ENCODE assay signal across 13 cellular contexts in the genomic region with DNA sequence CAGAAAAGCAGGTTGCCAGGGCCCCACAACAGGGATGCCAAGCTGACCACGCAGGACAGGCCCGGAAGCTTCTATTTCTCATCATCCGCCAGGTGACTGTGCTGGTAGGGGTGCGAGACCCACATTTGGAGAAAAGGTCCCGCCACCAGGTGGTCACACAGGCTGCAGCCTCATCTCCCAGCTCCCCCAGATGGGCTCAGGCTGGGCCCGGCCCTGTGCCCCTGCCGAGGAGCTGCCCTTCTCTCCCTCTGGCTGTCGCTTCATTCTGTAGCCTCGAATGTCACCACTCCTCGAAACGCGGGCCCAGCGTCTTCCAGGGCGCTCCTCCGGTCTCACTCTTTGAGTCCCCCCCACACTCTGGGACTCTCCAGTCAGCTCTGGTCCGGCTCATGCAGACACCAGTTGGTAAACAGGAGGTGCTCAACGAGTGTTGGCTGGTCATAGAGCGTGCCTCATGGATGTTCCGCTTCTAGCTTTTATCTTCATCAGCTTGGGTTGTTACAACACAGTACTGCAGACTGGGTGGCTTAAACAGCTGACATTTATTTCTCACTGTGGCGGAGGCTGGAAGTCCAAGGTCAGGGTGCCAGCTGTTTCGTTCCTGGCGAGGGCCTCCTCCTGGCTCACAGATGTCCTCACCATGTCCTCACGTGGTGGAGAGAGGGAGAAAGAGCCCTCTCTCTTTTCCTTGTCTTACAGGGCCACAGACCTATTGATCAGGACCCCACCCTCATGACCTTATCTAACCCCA.
"Had no signal": no experiment of that assay in that cellular context is flagged by ENCODE, and none has a peak within 500 bp of the region (broad histone marks: within the 10 kb centered on the region; RNA-seq: fewer than 3 reads in every experiment).

No MANE protein-coding gene starts in this region.

- H3K4me1 ChIP-seq: left ventricle myocardium inferior, right atrium auricular region had no signal

- H3K4me3 ChIP-seq: left ventricle myocardium inferior, lung, right atrium auricular region had no signal

- ATAC-seq: esophagus mucosa; left cardiac atrium; naive thymus-derived CD8-positive, alpha-beta T cell had no signal

- DNase-seq: effector memory CD4-positive, alpha-beta T cell; foreskin fibroblast; kidney; left cardiac atrium; left ventricle myocardium inferior; mesenchymal stem cell; naive thymus-derived CD8-positive, alpha-beta T cell; stimulated activated CD4-positive, alpha-beta T cell treated with anti-CD3 and anti-CD28 coated beads, Interleukin-2, amount 100 ng/mL, for 24 hours; stimulated activated naive CD4-positive, alpha-beta T cell treated with Interleukin-2 at 50 U/mL for 16 hours; trophoblast cell had no signal

- H3K27me3 ChIP-seq: right atrium auricular region had no signal

- H3K9me3 ChIP-seq: left ventricle myocardium inferior, right atrium auricular region had no signal

- H3K27ac ChIP-seq: left ventricle myocardium inferior, right atrium auricular region had no signal

- H3K36me3 ChIP-seq: left ventricle myocardium inferior, right atrium auricular region had no signal
